ENCODE assay signal across 8 cellular contexts in the genomic region with DNA sequence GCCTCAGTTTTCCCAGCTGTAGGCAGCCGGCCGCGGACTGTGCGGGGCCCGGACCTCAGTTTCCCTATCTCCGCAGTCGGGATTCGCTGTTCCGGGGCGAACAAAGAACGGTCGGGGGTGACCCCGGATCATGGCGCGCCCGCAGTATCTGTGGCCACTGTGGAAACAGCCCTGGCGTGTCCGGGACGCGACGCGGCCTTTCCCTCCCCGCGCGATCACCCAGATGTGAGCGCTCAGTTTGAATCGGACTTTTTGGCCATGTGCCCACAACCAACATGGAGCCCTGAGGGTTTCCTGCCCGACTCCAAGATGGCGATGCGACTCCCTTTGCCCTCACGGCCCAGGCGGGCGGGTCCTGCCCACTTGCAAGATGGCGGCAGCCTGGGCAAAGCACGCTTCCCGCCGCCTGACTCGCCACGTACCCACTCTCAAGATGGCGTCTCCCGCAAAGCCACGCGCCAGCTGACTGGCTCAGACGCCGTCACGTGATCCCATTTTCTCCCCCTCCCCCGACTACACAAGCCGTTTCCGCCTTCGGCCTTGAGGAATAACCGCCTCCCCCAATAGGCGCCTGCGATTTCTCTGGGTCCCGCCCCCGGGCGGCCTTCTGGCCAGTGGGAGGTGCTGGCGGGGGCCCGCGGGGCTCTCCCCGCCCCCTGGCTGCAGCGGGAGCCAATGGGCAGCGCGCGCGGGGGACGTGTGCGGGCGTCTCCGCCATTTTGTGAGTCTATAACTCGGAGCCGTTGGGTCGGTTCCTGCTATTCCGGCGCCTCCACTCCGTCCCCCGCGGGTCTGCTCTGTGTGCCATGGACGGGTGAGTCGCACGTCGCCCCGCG. TPM values are rescaled to one million over a fixed set of nuclear protein-coding genes. Genes with fewer than 3 reads are reported as not detected.
A peak's percentile ranks its signal among the peaks of the same experiment; 100 is the strongest.
DNase-seq lines count a peak whose midpoint lies in the region; ATAC-seq and TF ChIP-seq lines count a peak whose summit lies in the region.

A gene (plus strand): TSS at position 761 of the 836 bp plus-strand sequence. CDS start 46 bp downstream, at position 807.

- WGBS in heart right ventricle, 2 donors = 0 to 1% methylated on average over 81 to 83 of the region's 83 CpGs
- WGBS in upper lobe of left lung, 2 donors = 0% methylated on average over 15 to 29 of the region's 83 CpGs

- H3K27me3 ChIP-seq in heart right ventricle (no peaks in the 10 kb centered on the region), upper lobe of left lung (no peaks in the 10 kb centered on the region)

- intact Hi-C loops in heart right ventricle (cut with DNase I) (loop anchor here in 2 of 10 donors (2.0 to 10.0 kb wide), 3 partner anchors 14 to 290 kb away; a partner anchor contains a TSS), posterior cingulate gyrus (cut with DNase I) (loop anchor here (10.0 kb wide), 1 partner anchor 132 kb away; a partner anchor contains a TSS)

- DNase-seq in GM13977 (ENCODE audit: low spot score) (peak; percentile 100), NCI-H1694 (lab: John Stamatoyannopoulos, UW) (peak; percentile 97), amniotic stem cell (lab: John Stamatoyannopoulos, UW) (peak; percentile 99), heart right ventricle (peak; percentile 99 to 100), posterior cingulate gyrus (peak; percentile 99 to 100 (median 100)), upper lobe of left lung (peak; percentile 99 to 100)

- H3K4me1 ChIP-seq in heart right ventricle (peaks cover 30 to 57% (median 54%) of the 10 kb centered on the region in 9 donors), upper lobe of left lung (peaks cover 52 to 65% (median 60%) of the 10 kb centered on the region in 4 donors)

- in situ Hi-C loops in GM13977 (cut with MboI; ENCODE audit: low pct_unique_long_range_greater_than_20kb, low sequenced_read_pairs, unreplicated experiment) = no loop called here

- H3K27ac Mint-ChIP-seq in T-helper 1 cell treated with Interleukin-12 subunit alpha and Interleukin-12 subunit beta and Interleukin-4 antibody, amounts not matched to agents 30 μg/mL and 1 μg/mL, for 36 hours = peak within 1 kb of the TSS; percentile 86

- H3K36me3 Mint-ChIP-seq in T-helper 1 cell treated with Interleukin-12 subunit alpha and Interleukin-12 subunit beta and Interleukin-4 antibody, amounts not matched to agents 30 μg/mL and 1 μg/mL, for 36 hours (ENCODE audit: low read depth) = peaks cover 20% of the 10 kb centered on the region

- peak within 1 kb of the TSS; percentile 94 for H3K4me3 Mint-ChIP-seq in T-helper 1 cell treated with Interleukin-12 subunit alpha and Interleukin-12 subunit beta and Interleukin-4 antibody, amounts not matched to agents 30 μg/mL and 1 μg/mL, for 36 hours

- TF ChIP-seq EP300 in upper lobe of left lung (IDR thresholded peaks at IDR 0.05) = peak in 1 of 4 donors; percentile 25

- H3K4me1 Mint-ChIP-seq in T-helper 1 cell treated with Interleukin-12 subunit alpha and Interleukin-12 subunit beta and Interleukin-4 antibody, amounts not matched to agents 30 μg/mL and 1 μg/mL, for 36 hours (ENCODE audit: low read depth) = peaks cover 30% of the 10 kb centered on the region

- peak in 2 of 4 donors; percentile 78 to 84 for TF ChIP-seq POLR2A in upper lobe of left lung (IDR thresholded peaks at IDR 0.05)

- H3K9me3 ChIP-seq in heart right ventricle (no peaks in the 10 kb centered on the region), upper lobe of left lung (no peaks in the 10 kb centered on the region)

- H3K27ac ChIP-seq in heart right ventricle (peak within 1 kb of the TSS; percentile 90 to 100 (median 98)), upper lobe of left lung (peak within 1 kb of the TSS; percentile 95 to 100 (median 98))

- peak; percentile 62 for ATAC-seq in HG02884 (IDR thresholded peaks at IDR 0.05; ENCODE audit: unreplicated experiment)
- ATAC-seq in heart right ventricle = peak; percentile 87 to 95 (median 92)
- ATAC-seq in upper lobe of left lung (ENCODE audit: low FRiP score in 2 of 2) = peak; percentile 94 to 97

- peak within 1 kb of the TSS; percentile 61 to 95 (median 86) for H3K4me3 ChIP-seq in heart right ventricle
- H3K4me3 ChIP-seq in upper lobe of left lung = peak within 1 kb of the TSS; percentile 82 to 98 (median 92)

- TF ChIP-seq CTCF in GM13977 (IDR thresholded peaks at IDR 0.05; ENCODE audit: extremely low read depth, insufficient read depth, missing control alignments) (no peak), heart right ventricle (IDR thresholded peaks at IDR 0.05) (peak in 7 of 9 donors; percentile 14 to 48 (median 29)), upper lobe of left lung (IDR thresholded peaks at IDR 0.05) (peak in 2 of 6 experiments; percentile 5 to 36)

- H3K36me3 ChIP-seq in heart right ventricle (peaks cover 0 to 38% (median 0%) of the 10 kb centered on the region in 9 donors), upper lobe of left lung (peaks cover 0 to 35% (median 16%) of the 10 kb centered on the region in 4 donors)

- H3K9me3 Mint-ChIP-seq in T-helper 1 cell treated with Interleukin-12 subunit alpha and Interleukin-12 subunit beta and Interleukin-4 antibody, amounts not matched to agents 30 μg/mL and 1 μg/mL, for 36 hours = no peaks in the 10 kb centered on the region

- H3K27me3 Mint-ChIP-seq in T-helper 1 cell treated with Interleukin-12 subunit alpha and Interleukin-12 subunit beta and Interleukin-4 antibody, amounts not matched to agents 30 μg/mL and 1 μg/mL, for 36 hours (ENCODE audit: low read depth) = peaks cover 3% of the 10 kb centered on the region

RNA-seq across cellular contexts. Expression of the gene that starts here (rescaled TPM):
- total RNA-seq in heart right ventricle = 100 to 1,000 TPM in 1 of 10 donors, 10 to 100 TPM in 9; 46.2 to 106 (median 56.8) TPM
- polyA plus RNA-seq in heart right ventricle = 10 to 100 TPM; 48.2 to 74.3 TPM
- total RNA-seq in upper lobe of left lung = 100 to 1,000 TPM; 122 to 270 (median 219) TPM

Comparison
In these comparisons a context has a peak if more than half of its experiments do, and no peak if none do; other contexts are left out.
1. Peak in every context shown above with its lines: DNase-seq, ATAC-seq, H3K4me3 ChIP-seq and H3K27ac ChIP-seq.